12 cellular contexts compared by ENCODE assay signal in the genomic region with DNA sequence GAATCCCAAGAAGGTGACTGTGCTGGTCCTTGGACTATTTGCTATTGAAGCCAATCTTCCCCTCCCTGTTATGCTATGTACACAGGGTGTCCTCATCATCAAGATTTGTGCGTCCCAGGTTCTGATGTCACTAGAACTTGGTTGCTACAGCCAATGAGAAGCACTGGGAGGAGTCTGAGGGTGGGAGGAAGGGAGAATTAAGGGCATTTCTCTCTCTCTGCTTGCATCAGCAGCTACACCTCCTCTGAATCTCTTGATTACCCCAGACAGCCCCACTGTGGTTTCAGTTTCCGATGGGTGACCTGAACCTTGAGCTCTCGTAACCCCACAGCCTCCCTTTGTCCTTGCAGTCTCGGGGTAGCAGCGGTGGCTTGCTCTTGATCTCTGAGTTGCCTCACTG.
A peak's percentile ranks its signal among the peaks of the same experiment; 100 is the strongest.
DNase-seq lines count a peak whose midpoint lies in the region; ATAC-seq and TF ChIP-seq lines count a peak whose summit lies in the region.
"Had no signal": no experiment of that assay in that cellular context is flagged by ENCODE, and none has a peak within 500 bp of the region (broad histone marks: within the 10 kb centered on the region; RNA-seq: fewer than 3 reads in every experiment).

No MANE protein-coding gene starts in this region.

- DNase-seq in stimulated activated CD4-positive, alpha-beta T cell treated with anti-CD3 and anti-CD28 coated beads, Interleukin-15, amount 100 ng/mL, for 24 hours, result peak; percentile 25
- DNase-seq in stimulated activated CD4-positive, alpha-beta T cell treated with anti-CD3 and anti-CD28 coated beads, Interleukin-2, amount 100 ng/mL, for 48 hours, result no peak
- peak; percentile 4 to 21 for DNase-seq in activated CD4-positive, alpha-beta T cell treated with anti-CD3 and anti-CD28 coated beads, Interleukin-2, amount 50 U/mL, for 48 hours
- DNase-seq in stimulated activated naive CD8-positive, alpha-beta T cell treated with anti-CD3 and anti-CD28 coated beads, Interleukin-15, amount 100 ng/mL, for 72 hours, result peak; percentile 13 to 19
- DNase-seq in NCI-H187 (lab: John Stamatoyannopoulos, UW) (no peak), epidermal melanocyte (ENCODE audit: insufficient read length, low spot score) (no peak), endothelial cell (ENCODE audit: low spot score) (no peak)
- DNase-seq: NCI-H1694 treated with DMSO at 0.1 percent for 48 hours, psoas muscle, SW 1271 had no signal

- no peak overlapping the region for H3K27ac Mint-ChIP-seq in stimulated activated naive CD8-positive, alpha-beta T cell treated with anti-CD3 and anti-CD28 coated beads, Interleukin-15, amount 100 ng/mL, for 72 hours
- H3K27ac Mint-ChIP-seq in endothelial cell (ENCODE audit: unreplicated experiment), result no peak overlapping the region
- H3K27ac Mint-ChIP-seq: activated naive CD4-positive, alpha-beta T cell treated with anti-CD3 and anti-CD28 coated beads, Interleukin-2, amount 50 U/mL, for 24 hours had no signal

- H3K9me3 Mint-ChIP-seq in stimulated activated naive CD8-positive, alpha-beta T cell treated with anti-CD3 and anti-CD28 coated beads, Interleukin-15, amount 100 ng/mL, for 72 hours, result no peaks in the 10 kb centered on the region
- H3K9me3 Mint-ChIP-seq in endothelial cell (ENCODE audit: unreplicated experiment), result no peaks in the 10 kb centered on the region
- H3K9me3 Mint-ChIP-seq: activated naive CD4-positive, alpha-beta T cell treated with anti-CD3 and anti-CD28 coated beads, Interleukin-2, amount 50 U/mL, for 24 hours had no signal

- H3K36me3 Mint-ChIP-seq in endothelial cell (ENCODE audit: low read depth, unreplicated experiment), result no peaks in the 10 kb centered on the region
- H3K36me3 Mint-ChIP-seq: activated naive CD4-positive, alpha-beta T cell treated with anti-CD3 and anti-CD28 coated beads, Interleukin-2, amount 50 U/mL, for 24 hours had no signal

- TF ChIP-seq CTCF in endothelial cell (IDR thresholded peaks at IDR 0.05; ENCODE audit: unreplicated experiment), result no peak

- H3K27me3 Mint-ChIP-seq in stimulated activated naive CD8-positive, alpha-beta T cell treated with anti-CD3 and anti-CD28 coated beads, Interleukin-15, amount 100 ng/mL, for 72 hours, result no peaks in the 10 kb centered on the region
- no peaks in the 10 kb centered on the region for H3K27me3 Mint-ChIP-seq in endothelial cell (ENCODE audit: unreplicated experiment)
- H3K27me3 Mint-ChIP-seq: activated naive CD4-positive, alpha-beta T cell treated with anti-CD3 and anti-CD28 coated beads, Interleukin-2, amount 50 U/mL, for 24 hours had no signal

- ATAC-seq in HG02885 (IDR thresholded peaks at IDR 0.05; ENCODE audit: poor library complexity, unreplicated experiment), result peak; percentile 98
- peak; percentile 79 for ATAC-seq in stimulated activated naive CD8-positive, alpha-beta T cell treated with anti-CD3 and anti-CD28 coated beads, Interleukin-15, amount 100 ng/mL, for 72 hours
- ATAC-seq: psoas muscle had no signal

- no peak overlapping the region for H3K4me3 Mint-ChIP-seq in stimulated activated naive CD8-positive, alpha-beta T cell treated with anti-CD3 and anti-CD28 coated beads, Interleukin-15, amount 100 ng/mL, for 72 hours
- H3K4me3 Mint-ChIP-seq in endothelial cell (ENCODE audit: unreplicated experiment), result no peak overlapping the region
- H3K4me3 Mint-ChIP-seq: activated naive CD4-positive, alpha-beta T cell treated with anti-CD3 and anti-CD28 coated beads, Interleukin-2, amount 50 U/mL, for 24 hours had no signal

- H3K4me1 Mint-ChIP-seq in stimulated activated naive CD8-positive, alpha-beta T cell treated with anti-CD3 and anti-CD28 coated beads, Interleukin-15, amount 100 ng/mL, for 72 hours, result peaks cover 28% of the 10 kb centered on the region
- peaks cover 15% of the 10 kb centered on the region for H3K4me1 Mint-ChIP-seq in endothelial cell (ENCODE audit: unreplicated experiment)

Comparison
In these comparisons a context has a peak if more than half of its experiments do, and no peak if none do; other contexts are left out.
1. DNase-seq: peak in stimulated activated CD4-positive, alpha-beta T cell treated with anti-CD3 and anti-CD28 coated beads, Interleukin-15, amount 100 ng/mL, for 24 hours (single experiment), activated CD4-positive, alpha-beta T cell treated with anti-CD3 and anti-CD28 coated beads, Interleukin-2, amount 50 U/mL, for 48 hours (2 of 2) and stimulated activated naive CD8-positive, alpha-beta T cell treated with anti-CD3 and anti-CD28 coated beads, Interleukin-15, amount 100 ng/mL, for 72 hours (2 of 2); none in stimulated activated CD4-positive, alpha-beta T cell treated with anti-CD3 and anti-CD28 coated beads, Interleukin-2, amount 100 ng/mL, for 48 hours (0 of 2), NCI-H187 (0 of 2), epidermal melanocyte (single experiment) and endothelial cell (single experiment).